14 cellular contexts compared by ENCODE assay signal in genomic region chr5:138490648-138491283, GRCh38. TPM values are rescaled to one million over a fixed set of nuclear protein-coding genes. Genes with fewer than 3 reads are reported as not detected.
A peak's percentile ranks its signal among the peaks of the same experiment; 100 is the strongest.
DNase-seq lines count a peak whose midpoint lies in the region; ATAC-seq, FAIRE-seq and TF ChIP-seq lines count a peak whose summit lies in the region.
"Had no signal": no experiment of that assay in that cellular context is flagged by ENCODE, and none has a peak within 500 bp of the region (broad histone marks: within the 10 kb centered on the region; RNA-seq: fewer than 3 reads in every experiment).

No MANE protein-coding gene starts in this region.

- H3K36me3 ChIP-seq in HepG2 (replicated peaks in 1 of 2; ENCODE audit: control insufficient read depth in 1 of 2, insufficient read depth in 2 of 2, low read length in 2 of 2) (no peaks in the 10 kb centered on the region), right lobe of liver (no peaks in the 10 kb centered on the region), WERI-Rb-1 (no peaks in the 10 kb centered on the region)
- H3K36me3 ChIP-seq: BE2C had no signal

- TF ChIP-seq CTCF in HepG2 (CRISPR knock-in tag; IDR thresholded peaks at IDR 0.05) (no peak), right lobe of liver (IDR thresholded peaks at IDR 0.05) (no peak), mesothelial cell of epicardium (IDR thresholded peaks at IDR 0.05; ENCODE audit: unreplicated experiment) (no peak), type B pancreatic cell (conservative IDR thresholded peaks at IDR 0.05) (no peak), WERI-Rb-1 (IDR thresholded peaks at IDR 0.05; ENCODE audit: low read depth, low read length) (no peak)

- CTCF ChIA-PET in HepG2 (lab: Yijun Ruan, JAX; ENCODE audit: low intra/inter-chr PET ratio, low total read pairs): no interaction called here

- no peaks in the 10 kb centered on the region for H4K20me1 ChIP-seq in HepG2 (ENCODE audit: insufficient read depth, low read length)

- H3K4me3 Mint-ChIP-seq in activated T-helper 2 cell treated with anti-CD3 and anti-CD28 coated beads, Interferon-gamma antibody, Interleukin-2, Interleukin-4, amounts not matched to agents 10 μg/mL and 5 μg/mL and 100 μg/mL, durations not matched to agents 14 hours and 24 hours and 36 hours (ENCODE audit: low read depth): peak overlapping the region; percentile 23
- H3K4me3 Mint-ChIP-seq in mesothelial cell of epicardium: peak overlapping the region; percentile 56
- peak overlapping the region; percentile 81 for H3K4me3 Mint-ChIP-seq in type B pancreatic cell

- ATAC-seq in HepG2: no peak
- ATAC-seq in right lobe of liver: no peak
- no peak for ATAC-seq in HG03439 (IDR thresholded peaks at IDR 0.05; ENCODE audit: unreplicated experiment)

- H3K27me3 Mint-ChIP-seq in activated T-helper 2 cell treated with anti-CD3 and anti-CD28 coated beads, Interferon-gamma antibody, Interleukin-2, Interleukin-4, amounts not matched to agents 10 μg/mL and 5 μg/mL and 100 μg/mL, durations not matched to agents 14 hours and 24 hours and 36 hours (ENCODE audit: low read depth): peaks cover 21% of the 10 kb centered on the region
- H3K27me3 Mint-ChIP-seq in mesothelial cell of epicardium (ENCODE audit: low read depth): peaks cover 13% of the 10 kb centered on the region
- H3K27me3 Mint-ChIP-seq in type B pancreatic cell: peaks cover 8% of the 10 kb centered on the region

- H3K27ac Mint-ChIP-seq in activated T-helper 2 cell treated with anti-CD3 and anti-CD28 coated beads, Interferon-gamma antibody, Interleukin-2, Interleukin-4, amounts not matched to agents 10 μg/mL and 5 μg/mL and 100 μg/mL, durations not matched to agents 14 hours and 24 hours and 36 hours: no peak overlapping the region
- no peak overlapping the region for H3K27ac Mint-ChIP-seq in mesothelial cell of epicardium
- H3K27ac Mint-ChIP-seq in type B pancreatic cell: peak overlapping the region; percentile 60
- H3K27ac Mint-ChIP-seq: activated naive CD8-positive, alpha-beta T cell treated with anti-CD3 and anti-CD28 coated beads, Interleukin-2, amount 10 ng/mL, durations not matched to agents 7 days and 5 days had no signal

- H3K4me3 ChIP-seq in HepG2 (replicated peaks in 1 of 3; ENCODE audit: insufficient read depth in 1 of 3, low read depth in 2 of 3, low read length in 3 of 3) (peak overlapping the region in 1 of 3 experiments; percentile 82; a peak in 1 of 6 replicates), right lobe of liver (no peak overlapping the region), WERI-Rb-1 (ENCODE audit: low read depth, low read length) (no peak overlapping the region)

- POLR2A ChIA-PET in HepG2 (lab: Yijun Ruan, JAX): interaction anchor here (1.3 kb wide), 1 partner anchor 24 kb away, joined by 5 read pairs; no protein-coding TSS in a partner anchor

- peaks cover 14% of the 10 kb centered on the region for H3K4me1 Mint-ChIP-seq in activated T-helper 2 cell treated with anti-CD3 and anti-CD28 coated beads, Interferon-gamma antibody, Interleukin-2, Interleukin-4, amounts not matched to agents 10 μg/mL and 5 μg/mL and 100 μg/mL, durations not matched to agents 14 hours and 24 hours and 36 hours (ENCODE audit: low read depth)
- H3K4me1 Mint-ChIP-seq in mesothelial cell of epicardium (peaks cover 36% of the 10 kb centered on the region), type B pancreatic cell (ENCODE audit: unreplicated experiment) (peaks cover 21% of the 10 kb centered on the region)

- intact Hi-C loops in HepG2 (cut with micrococcal nuclease; ENCODE audit: unreplicated experiment) (no loop called here), right lobe of liver (cut with DNase I) (no loop called here)
- intact Hi-C loops in activated T-helper 2 cell treated with anti-CD3 and anti-CD28 coated beads, Interferon-gamma antibody, Interleukin-2, Interleukin-4, amounts not matched to agents 10 μg/mL and 5 μg/mL and 100 μg/mL, durations not matched to agents 14 hours and 24 hours and 36 hours (cut with micrococcal nuclease): loop anchor here (10.0 kb wide), 1 partner anchor 316 kb away; the partner anchor contains the start of genes BRD8 and KIF20A

- no peak for FAIRE-seq in HepG2 (lab: Jason Lieb, UNC)
- FAIRE-seq: urothelium cell line had no signal

- H3K9me3 Mint-ChIP-seq in activated T-helper 2 cell treated with anti-CD3 and anti-CD28 coated beads, Interferon-gamma antibody, Interleukin-2, Interleukin-4, amounts not matched to agents 10 μg/mL and 5 μg/mL and 100 μg/mL, durations not matched to agents 14 hours and 24 hours and 36 hours: no peaks in the 10 kb centered on the region
- H3K9me3 Mint-ChIP-seq in mesothelial cell of epicardium (no peaks in the 10 kb centered on the region), type B pancreatic cell (no peaks in the 10 kb centered on the region)
- H3K9me3 Mint-ChIP-seq: activated naive CD8-positive, alpha-beta T cell treated with anti-CD3 and anti-CD28 coated beads, Interleukin-2, amount 10 ng/mL, durations not matched to agents 7 days and 5 days had no signal

- no peak overlapping the region for H2AFZ ChIP-seq in HepG2 (ENCODE audit: low read length)

- TF ChIP-seq POLR2A in HepG2 (IDR thresholded peaks at IDR 0.05; ENCODE audit: insufficient read depth in 1 of 2, low read depth in 2 of 2, low read length in 2 of 2) (no peak), right lobe of liver (IDR thresholded peaks at IDR 0.05) (no peak)

- no peak for TF ChIP-seq EP300 in HepG2 (IDR thresholded peaks at IDR 0.05; ENCODE audit: low read depth in 2 of 2, low read length in 2 of 2)
- TF ChIP-seq EP300 in HepG2 (CRISPR knock-in tag; IDR thresholded peaks at IDR 0.05; ENCODE audit: borderline replicate concordance): no peak

- in situ Hi-C loops in HepG2 (cut with HindIII; ENCODE audit: extremely low pct_ligation_motif_present, low pct_unique_long_range_greater_than_20kb): no loop called here

- H3K27me3 ChIP-seq in HepG2 (ENCODE audit: control insufficient read depth in 1 of 2, insufficient read depth in 2 of 2, low read length in 2 of 2) (peaks cover 4 to 35% of the 10 kb centered on the region in 2 experiments; a peak in 4 of 5 replicates), right lobe of liver (no peaks in the 10 kb centered on the region), WERI-Rb-1 (ENCODE audit: insufficient read depth, low read depth, severe bottlenecking) (no peaks in the 10 kb centered on the region)
- H3K27me3 ChIP-seq: BE2C had no signal

- H3K4me2 ChIP-seq in HepG2 (ENCODE audit: low read depth, low read length): peak overlapping the region; percentile 92; the same call in 1 of the 2 replicates

- no peaks in the 10 kb centered on the region for H3K9me3 ChIP-seq in HepG2 (ENCODE audit: low read length)
- H3K9me3 ChIP-seq in right lobe of liver: no peaks in the 10 kb centered on the region
- no peaks in the 10 kb centered on the region for H3K9me3 ChIP-seq in WERI-Rb-1 (ENCODE audit: severe bottlenecking)
- H3K9me3 ChIP-seq: BE2C had no signal

- BruUV-seq in HepG2 (replicated peaks; lab: Mats Ljungman, UMichigan): no TSS peak

- no peaks in the 10 kb centered on the region for H3K79me2 ChIP-seq in HepG2 (ENCODE audit: insufficient read depth, low read length)

- DNase-seq in HepG2 (ENCODE audit: low spot score) (no peak), right lobe of liver (no peak), mesothelial cell of epicardium (ENCODE audit: low spot score in 2 of 2, unreplicated experiment in 2 of 2) (no peak), type B pancreatic cell (ENCODE audit: extremely low spot score, unreplicated experiment) (no peak), WERI-Rb-1 (no peak), NOMO-1 (lab: John Stamatoyannopoulos, UW; ENCODE audit: unreplicated experiment in 2 of 2) (no peak)
- no peak for DNase-seq in activated T-helper 2 cell treated with anti-CD3 and anti-CD28 coated beads, Interferon-gamma antibody, Interleukin-2, Interleukin-4, amounts not matched to agents 10 μg/mL and 5 μg/mL and 100 μg/mL, durations not matched to agents 14 hours and 24 hours and 36 hours (ENCODE audit: low spot score)
- DNase-seq: activated naive CD8-positive, alpha-beta T cell treated with anti-CD3 and anti-CD28 coated beads, Interleukin-2, amount 10 ng/mL, durations not matched to agents 7 days and 5 days; BE2C; effector CD4-positive, alpha-beta T cell; GOT3; NCI-H2227 treated with DMSO at 0.1 percent for 48 hours had no signal

- H3K9ac ChIP-seq in HepG2 (ENCODE audit: insufficient read depth, low read depth, low read length): no peak overlapping the region

- 24% methylated on average over 11 of the region's 12 CpGs for whole genome bisulfite sequencing in HepG2 (ENCODE audit: low lambda C conversion rate)
- 89% methylated on average over 5 of the region's 12 CpGs for WGBS in right lobe of liver (ENCODE audit: insufficient coverage, low coverage, low lambda C conversion rate, missing lambda C conversion rate)

- no peaks in the 10 kb centered on the region for H3K36me3 Mint-ChIP-seq in activated T-helper 2 cell treated with anti-CD3 and anti-CD28 coated beads, Interferon-gamma antibody, Interleukin-2, Interleukin-4, amounts not matched to agents 10 μg/mL and 5 μg/mL and 100 μg/mL, durations not matched to agents 14 hours and 24 hours and 36 hours (ENCODE audit: low read depth)
- no peaks in the 10 kb centered on the region for H3K36me3 Mint-ChIP-seq in mesothelial cell of epicardium
- no peaks in the 10 kb centered on the region for H3K36me3 Mint-ChIP-seq in type B pancreatic cell
- H3K36me3 Mint-ChIP-seq: activated naive CD8-positive, alpha-beta T cell treated with anti-CD3 and anti-CD28 coated beads, Interleukin-2, amount 10 ng/mL, durations not matched to agents 7 days and 5 days had no signal

- H3K4me1 ChIP-seq in HepG2 (ENCODE audit: insufficient read depth, low read length) (peaks cover 53% of the 10 kb centered on the region), right lobe of liver (peaks cover 0 to 19% (median 7%) of the 10 kb centered on the region in 4 donors)

- TF ChIP-seq RAD21 in HepG2 (CRISPR knock-in tag; IDR thresholded peaks at IDR 0.05): no peak

- H3K27ac ChIP-seq in HepG2 (ENCODE audit: extremely low read length, insufficient read depth, low read length) (no peak overlapping the region), right lobe of liver (peak overlapping the region in 1 of 3 donors; percentile 96), WERI-Rb-1 (no peak overlapping the region)

RNA-seq across cellular contexts. Expression of gene EGR1, which starts 25.5 kb away (rescaled TPM):
- total RNA-seq in HepG2 (2016; rRNA removed; fragmentation: Illumina TruSeq; extraction: Trizol) (4.5 and 5.6 TPM in 2 replicates), right lobe of liver (10 to 100 TPM in 5 of 6 experiments, 1 to 10 TPM in 1; 6.6 to 72.9 (median 16.6) TPM), mesothelial cell of epicardium (701 to 737 TPM (median 733 TPM) in 3 replicates), type B pancreatic cell (ENCODE audit: low replicate concordance) (64.4 and 283 TPM in 2 replicates)
- total RNA-seq in HepG2 (2016; cell fraction: cytosol; rRNA removed; fragmentation: Illumina TruSeq; extraction: Trizol; ENCODE audit: low read depth): 1.2 and 1.5 TPM in 2 replicates
- 3.9 and 5.3 TPM in 2 replicates for total RNA-seq in HepG2 (2016; cell fraction: insoluble cytoplasmic fraction; rRNA removed; fragmentation: Illumina TruSeq; extraction: Trizol)
- total RNA-seq in HepG2 (2016; cell fraction: membrane; rRNA removed; fragmentation: Illumina TruSeq; extraction: Trizol): 6.1 and 7.2 TPM in 2 replicates
- total RNA-seq in HepG2 (2016; cell fraction: nucleus; rRNA removed; fragmentation: Illumina TruSeq; extraction: Trizol): 12.2 and 14.1 TPM in 2 replicates
- polyA plus RNA-seq in HepG2 (2011; rRNA removed): 4.1 and 6.0 TPM in 2 replicates
- 3.2 TPM in 2 replicates for polyA plus RNA-seq in HepG2 (2011; cell fraction: cytosol; rRNA removed)
- polyA plus RNA-seq in HepG2 (2011; cell fraction: nucleus; rRNA removed): 15.1 and 28.0 TPM in 2 replicates
- 8.0 and 12.9 TPM in 2 replicates for polyA plus RNA-seq in HepG2 (2012)
- 7.1 and 8.0 TPM in 2 replicates for polyA plus RNA-seq in HepG2 (2016; cell fraction: cytosol; fragmentation: Illumina TruSeq; extraction: Trizol; ENCODE audit: low read depth)
- polyA plus RNA-seq in HepG2 (2016; cell fraction: insoluble cytoplasmic fraction; fragmentation: Illumina TruSeq; extraction: Trizol; ENCODE audit: low read depth): 24.2 and 37.9 TPM in 2 replicates
- 26.2 and 30.0 TPM in 2 replicates for polyA plus RNA-seq in HepG2 (2016; cell fraction: membrane; fragmentation: Illumina TruSeq; extraction: Trizol; ENCODE audit: low read depth)
- polyA plus RNA-seq in HepG2 (2016; cell fraction: nucleus; fragmentation: Illumina TruSeq; extraction: Trizol; ENCODE audit: insufficient read depth, low read depth): 86.2 and 90.3 TPM in 2 replicates
- polyA minus RNA-seq in HepG2 (2011; rRNA and poly(A)+ RNA removed; ENCODE audit: low replicate concordance): 0.91 and 8.0 TPM in 2 replicates
- 7.8 and 10.3 TPM in 2 replicates for polyA minus RNA-seq in HepG2 (2011; cell fraction: cytosol; rRNA and poly(A)+ RNA removed)
- 5.7 and 14.2 TPM in 2 replicates for polyA minus RNA-seq in HepG2 (2011; cell fraction: nucleus; rRNA and poly(A)+ RNA removed)
- 41.9 and 43.0 TPM in 2 replicates for total RNA-seq in activated T-helper 2 cell treated with anti-CD3 and anti-CD28 coated beads, Interferon-gamma antibody, Interleukin-2, Interleukin-4, amounts not matched to agents 10 μg/mL and 5 μg/mL and 100 μg/mL, durations not matched to agents 14 hours and 24 hours and 36 hours

RNA-seq across cellular contexts. Expression of gene REEP2, which starts 51.9 kb away (rescaled TPM):
- total RNA-seq in HepG2 (2016; rRNA removed; fragmentation: Illumina TruSeq; extraction: Trizol): 3.8 and 5.3 TPM in 2 replicates
- 9.0 and 9.4 TPM in 2 replicates for total RNA-seq in HepG2 (2016; cell fraction: cytosol; rRNA removed; fragmentation: Illumina TruSeq; extraction: Trizol; ENCODE audit: low read depth)
- total RNA-seq in HepG2 (2016; cell fraction: insoluble cytoplasmic fraction; rRNA removed; fragmentation: Illumina TruSeq; extraction: Trizol): 3.9 and 5.8 TPM in 2 replicates
- total RNA-seq in HepG2 (2016; cell fraction: membrane; rRNA removed; fragmentation: Illumina TruSeq; extraction: Trizol): 14.7 TPM in 2 replicates
- 3.5 and 4.5 TPM in 2 replicates for total RNA-seq in HepG2 (2016; cell fraction: nucleus; rRNA removed; fragmentation: Illumina TruSeq; extraction: Trizol)
- polyA plus RNA-seq in HepG2 (2011; rRNA removed): 7.8 and 9.2 TPM in 2 replicates
- polyA plus RNA-seq in HepG2 (2011; cell fraction: cytosol; rRNA removed): 6.4 and 8.0 TPM in 2 replicates
- 11.6 and 14.0 TPM in 2 replicates for polyA plus RNA-seq in HepG2 (2011; cell fraction: nucleus; rRNA removed)
- polyA plus RNA-seq in HepG2 (2012): 6.1 and 6.7 TPM in 2 replicates
- polyA plus RNA-seq in HepG2 (2016; cell fraction: cytosol; fragmentation: Illumina TruSeq; extraction: Trizol; ENCODE audit: low read depth): 19.5 and 20.0 TPM in 2 replicates
- 6.3 and 6.4 TPM in 2 replicates for polyA plus RNA-seq in HepG2 (2016; cell fraction: insoluble cytoplasmic fraction; fragmentation: Illumina TruSeq; extraction: Trizol; ENCODE audit: low read depth)
- polyA plus RNA-seq in HepG2 (2016; cell fraction: membrane; fragmentation: Illumina TruSeq; extraction: Trizol; ENCODE audit: low read depth): 24.8 and 25.5 TPM in 2 replicates
- 14.2 and 15.5 TPM in 2 replicates for polyA plus RNA-seq in HepG2 (2016; cell fraction: nucleus; fragmentation: Illumina TruSeq; extraction: Trizol; ENCODE audit: insufficient read depth, low read depth)
- polyA minus RNA-seq in HepG2 (2011; rRNA and poly(A)+ RNA removed; ENCODE audit: low replicate concordance): 11.3 TPM in 1 of 2 replicates, not detected in the other
- 4.0 and 5.3 TPM in 2 replicates for polyA minus RNA-seq in HepG2 (2011; cell fraction: cytosol; rRNA and poly(A)+ RNA removed)
- 3.1 and 6.0 TPM in 2 replicates for polyA minus RNA-seq in HepG2 (2011; cell fraction: nucleus; rRNA and poly(A)+ RNA removed)
- not detected for total RNA-seq in right lobe of liver
- total RNA-seq in activated T-helper 2 cell treated with anti-CD3 and anti-CD28 coated beads, Interferon-gamma antibody, Interleukin-2, Interleukin-4, amounts not matched to agents 10 μg/mL and 5 μg/mL and 100 μg/mL, durations not matched to agents 14 hours and 24 hours and 36 hours: 9.7 and 11.1 TPM in 2 replicates
- total RNA-seq in mesothelial cell of epicardium: 14.2 to 19.7 TPM (median 15.6 TPM) in 3 replicates
- total RNA-seq in type B pancreatic cell (ENCODE audit: low replicate concordance): 7.8 and 31.0 TPM in 2 replicates

RNA-seq across cellular contexts. Expression of gene ETF1, which starts 52.3 kb away (rescaled TPM):
- total RNA-seq in HepG2 (2016; rRNA removed; fragmentation: Illumina TruSeq; extraction: Trizol) (184 and 270 TPM in 2 replicates), right lobe of liver (10 to 100 TPM; 29.5 to 52.1 (median 39.4) TPM), mesothelial cell of epicardium (76.6 to 77.7 TPM (median 77.6 TPM) in 3 replicates), type B pancreatic cell (ENCODE audit: low replicate concordance) (80.0 and 94.8 TPM in 2 replicates)
- total RNA-seq in HepG2 (2016; cell fraction: cytosol; rRNA removed; fragmentation: Illumina TruSeq; extraction: Trizol; ENCODE audit: low read depth): 51.8 and 53.7 TPM in 2 replicates
- 190 and 264 TPM in 2 replicates for total RNA-seq in HepG2 (2016; cell fraction: insoluble cytoplasmic fraction; rRNA removed; fragmentation: Illumina TruSeq; extraction: Trizol)
- total RNA-seq in HepG2 (2016; cell fraction: membrane; rRNA removed; fragmentation: Illumina TruSeq; extraction: Trizol): 150 and 153 TPM in 2 replicates
- total RNA-seq in HepG2 (2016; cell fraction: nucleus; rRNA removed; fragmentation: Illumina TruSeq; extraction: Trizol): 90.0 and 98.4 TPM in 2 replicates
- 45.3 and 52.1 TPM in 2 replicates for polyA plus RNA-seq in HepG2 (2011; rRNA removed)
- 30.2 and 38.0 TPM in 2 replicates for polyA plus RNA-seq in HepG2 (2011; cell fraction: cytosol; rRNA removed)
- 22.1 and 27.0 TPM in 2 replicates for polyA plus RNA-seq in HepG2 (2011; cell fraction: nucleus; rRNA removed)
- polyA plus RNA-seq in HepG2 (2012): 73.5 and 77.9 TPM in 2 replicates
- 58.4 and 64.0 TPM in 2 replicates for polyA plus RNA-seq in HepG2 (2016; cell fraction: cytosol; fragmentation: Illumina TruSeq; extraction: Trizol; ENCODE audit: low read depth)
- 240 and 256 TPM in 2 replicates for polyA plus RNA-seq in HepG2 (2016; cell fraction: insoluble cytoplasmic fraction; fragmentation: Illumina TruSeq; extraction: Trizol; ENCODE audit: low read depth)
- polyA plus RNA-seq in HepG2 (2016; cell fraction: membrane; fragmentation: Illumina TruSeq; extraction: Trizol; ENCODE audit: low read depth): 110 and 111 TPM in 2 replicates
- polyA plus RNA-seq in HepG2 (2016; cell fraction: nucleus; fragmentation: Illumina TruSeq; extraction: Trizol; ENCODE audit: insufficient read depth, low read depth): 129 and 137 TPM in 2 replicates
- 28.2 and 68.1 TPM in 2 replicates for polyA minus RNA-seq in HepG2 (2011; rRNA and poly(A)+ RNA removed; ENCODE audit: low replicate concordance)
- 50.5 and 61.1 TPM in 2 replicates for polyA minus RNA-seq in HepG2 (2011; cell fraction: cytosol; rRNA and poly(A)+ RNA removed)
- polyA minus RNA-seq in HepG2 (2011; cell fraction: nucleus; rRNA and poly(A)+ RNA removed): 51.4 and 66.6 TPM in 2 replicates
- total RNA-seq in activated T-helper 2 cell treated with anti-CD3 and anti-CD28 coated beads, Interferon-gamma antibody, Interleukin-2, Interleukin-4, amounts not matched to agents 10 μg/mL and 5 μg/mL and 100 μg/mL, durations not matched to agents 14 hours and 24 hours and 36 hours: 169 and 170 TPM in 2 replicates

Comparison
In these comparisons a context has a peak if more than half of its experiments do, and no peak if none do; other contexts are left out.
1. H3K4me3 Mint-ChIP-seq: peak in every context shown above with its lines; median percentile 81 in type B pancreatic cell; 56 in mesothelial cell of epicardium; 23 in activated T-helper 2 cell treated with anti-CD3 and anti-CD28 coated beads, Interferon-gamma antibody, Interleukin-2, Interleukin-4, amounts not matched to agents 10 μg/mL and 5 μg/mL and 100 μg/mL, durations not matched to agents 14 hours and 24 hours and 36 hours.